8 cellular contexts compared by ENCODE assay signal in the genomic region with DNA sequence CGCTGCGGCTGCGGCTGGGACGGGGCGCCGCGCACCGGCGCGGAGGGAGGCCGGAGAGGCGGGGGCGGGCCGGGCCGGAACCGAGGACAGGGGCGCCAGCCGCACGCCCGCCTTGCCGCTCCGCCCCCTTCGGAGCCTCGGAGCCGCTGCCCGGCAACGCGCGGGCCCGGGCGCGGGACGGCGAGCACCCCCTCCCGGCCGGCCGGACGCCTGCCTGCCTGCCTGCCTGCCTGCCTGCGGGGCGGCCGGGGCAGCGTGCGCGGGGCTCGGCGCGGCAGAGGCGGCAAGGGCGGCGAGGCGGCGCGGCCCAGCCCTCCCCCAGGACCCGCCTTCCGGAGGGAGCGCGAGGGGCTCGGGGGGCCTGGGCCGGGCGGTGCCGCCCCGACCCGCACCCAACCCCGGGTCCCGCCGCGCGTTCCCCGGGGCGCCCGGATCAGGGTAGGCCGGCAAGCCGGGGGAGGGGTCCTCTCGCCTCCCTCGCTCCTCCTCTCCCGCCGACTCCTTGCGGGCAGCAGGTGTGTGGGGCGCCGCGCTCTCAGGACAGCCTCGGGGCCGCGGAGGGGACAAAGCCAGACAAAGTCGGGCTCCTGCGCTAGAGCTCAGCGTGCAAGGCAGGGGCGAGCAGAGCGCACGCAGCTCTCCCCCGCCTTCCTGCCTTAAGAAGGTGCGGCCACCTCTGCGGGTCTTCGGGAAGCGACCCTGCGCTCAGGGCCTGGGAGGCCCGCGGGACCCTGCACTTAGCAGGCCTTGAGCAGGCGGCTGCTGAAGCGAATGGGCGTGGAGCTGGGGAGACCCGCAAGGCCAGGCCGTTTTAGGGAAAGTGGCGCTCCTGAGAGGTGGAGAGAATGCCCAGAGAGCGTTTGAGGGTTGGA. TPM values are rescaled to one million over a fixed set of nuclear protein-coding genes. Genes with fewer than 3 reads are reported as not detected.
DNase-seq lines count a peak whose midpoint lies in the region; ATAC-seq and TF ChIP-seq lines count a peak whose summit lies in the region.

Gene KIAA1549 (minus strand): TSS at position 58 of the 872 bp plus-strand sequence. CDS start 120 bp downstream, outside the sequence.

- WGBS in suprapubic skin: 14% methylated on average over 16 of the region's 105 CpGs

- peak within 1 kb of the TSS; percentile 73 to 92 (median 84) for H3K9ac ChIP-seq in BLaER1 treated with 17β-estradiol and CSF1 and Interleukin-3, amounts not matched to agents 10 nM and 100 nM
- H3K9ac ChIP-seq in fibroblast of lung (ENCODE audit: insufficient read depth, low read length): peak within 1 kb of the TSS; percentile 42

- peaks cover 53% of the 10 kb centered on the region for H3K27me3 Mint-ChIP-seq in activated T-cell treated with anti-CD3 and anti-CD28 coated beads, Interleukin-2, amount 50 U/mL, for 72 hours (ENCODE audit: low read depth)
- peaks cover 41 to 46% of the 10 kb centered on the region in 2 donors for H3K27me3 Mint-ChIP-seq in natural killer cell (ENCODE audit: low read depth in 2 of 2)

- H3K4me3 Mint-ChIP-seq in activated T-cell treated with anti-CD3 and anti-CD28 coated beads, Interleukin-2, amount 50 U/mL, for 72 hours: peak within 1 kb of the TSS; percentile 92 to 93
- H3K4me3 Mint-ChIP-seq in natural killer cell: peak within 1 kb of the TSS; percentile 95

- no peak for TF ChIP-seq CTCF in fibroblast of lung (conservative IDR thresholded peaks at IDR 0.05 in 1 of 2, IDR thresholded peaks at IDR 0.05 in 1 of 2; ENCODE audit: low read depth in 1 of 2, low read length in 2 of 2)
- no peak for TF ChIP-seq CTCF in natural killer cell (IDR thresholded peaks at IDR 0.05)
- peak in 1 of 2 donors; percentile 11 for TF ChIP-seq CTCF in suprapubic skin (IDR thresholded peaks at IDR 0.05)

- H3K27ac Mint-ChIP-seq in activated T-cell treated with anti-CD3 and anti-CD28 coated beads, Interleukin-2, amount 50 U/mL, for 72 hours: peak within 1 kb of the TSS; percentile 58
- peak within 1 kb of the TSS; percentile 43 to 71 for H3K27ac Mint-ChIP-seq in natural killer cell

- H3K4me3 ChIP-seq in BLaER1 treated with 17β-estradiol and CSF1 and Interleukin-3, amounts not matched to agents 10 nM and 100 nM: peak within 1 kb of the TSS; percentile 76 to 94 (median 84)
- H3K4me3 ChIP-seq in fibroblast of lung (replicated peaks in 1 of 4; ENCODE audit: control extremely low read depth in 1 of 4, insufficient read depth in 1 of 4, low read depth in 3 of 4, low read length in 4 of 4) (peak within 1 kb of the TSS; percentile 30 to 79 (median 57)), suprapubic skin (peak within 1 kb of the TSS; percentile 59)

- H3K4me1 Mint-ChIP-seq in activated T-cell treated with anti-CD3 and anti-CD28 coated beads, Interleukin-2, amount 50 U/mL, for 72 hours (ENCODE audit: low read depth): peaks cover 22% of the 10 kb centered on the region
- H3K4me1 Mint-ChIP-seq in natural killer cell: peaks cover 9 to 21% of the 10 kb centered on the region in 2 donors

- intact Hi-C loops in natural killer cell (cut with micrococcal nuclease): no loop called here

- peak within 1 kb of the TSS in 10 of 11 experiments; percentile 57 to 79 (median 71); a peak in 20 of 22 replicates for H3K27ac ChIP-seq in BLaER1 treated with 17β-estradiol and CSF1 and Interleukin-3, amounts not matched to agents 10 nM and 100 nM
- H3K27ac ChIP-seq in fibroblast of lung (ENCODE audit: insufficient read depth, low read length) (no peak within 1 kb of the TSS), suprapubic skin (peak within 1 kb of the TSS; percentile 45)

- no peak for TF ChIP-seq EP300 in suprapubic skin (IDR thresholded peaks at IDR 0.05)

- no peaks in the 10 kb centered on the region for H3K79me2 ChIP-seq in fibroblast of lung (ENCODE audit: control insufficient read depth, insufficient read depth, low read length)

- H3K36me3 ChIP-seq in BLaER1 treated with 17β-estradiol and CSF1 and Interleukin-3, amounts not matched to agents 10 nM and 100 nM: no peaks in the 10 kb centered on the region
- H3K36me3 ChIP-seq in fibroblast of lung (ENCODE audit: control insufficient read depth, insufficient read depth, low read length) (no peaks in the 10 kb centered on the region), suprapubic skin (no peaks in the 10 kb centered on the region)

- peaks cover 10 to 25% (median 17%) of the 10 kb centered on the region in 10 experiments for H3K4me1 ChIP-seq in BLaER1 treated with 17β-estradiol and CSF1 and Interleukin-3, amounts not matched to agents 10 nM and 100 nM
- H3K4me1 ChIP-seq in fibroblast of lung (ENCODE audit: control insufficient read depth, extremely low read depth, insufficient read depth, low read length) (peaks cover 3% of the 10 kb centered on the region), suprapubic skin (peaks cover 19% of the 10 kb centered on the region)

- no peaks in the 10 kb centered on the region for H3K9me3 ChIP-seq in BLaER1 treated with 17β-estradiol and CSF1 and Interleukin-3, amounts not matched to agents 10 nM and 100 nM (replicated peaks in 1 of 11)
- no peaks in the 10 kb centered on the region for H3K9me3 ChIP-seq in fibroblast of lung (ENCODE audit: control insufficient read depth, insufficient read depth, low read depth, low read length)
- H3K9me3 ChIP-seq in suprapubic skin: no peaks in the 10 kb centered on the region

- ATAC-seq in GM19043 (IDR thresholded peaks at IDR 0.05; ENCODE audit: low read depth, unreplicated experiment) (peak; percentile 84), HG03280 (IDR thresholded peaks at IDR 0.05; ENCODE audit: unreplicated experiment) (peak; percentile 83), natural killer cell (peak; percentile 80 to 88 (median 87))
- peak; percentile 93 for ATAC-seq in activated T-cell treated with anti-CD3 and anti-CD28 coated beads, Interleukin-2, amount 50 U/mL, for 72 hours (replicated peaks in 1 of 2)

- no peaks in the 10 kb centered on the region for H3K9me3 Mint-ChIP-seq in activated T-cell treated with anti-CD3 and anti-CD28 coated beads, Interleukin-2, amount 50 U/mL, for 72 hours
- H3K9me3 Mint-ChIP-seq in natural killer cell: no peaks in the 10 kb centered on the region

- H2AFZ ChIP-seq in fibroblast of lung (ENCODE audit: low read length): peak within 1 kb of the TSS; percentile 43

- peak; percentile 26 for DNase-seq in NOMO-1 treated with DMSO at 0.1 percent for 48 hours (lab: John Stamatoyannopoulos, UW; ENCODE audit: unreplicated experiment)
- peak; percentile 76 to 80 for DNase-seq in activated T-cell treated with anti-CD3 and anti-CD28 coated beads, Interleukin-2, amount 50 U/mL, for 72 hours
- peak; percentile 57 to 68 for DNase-seq in fibroblast of lung (ENCODE audit: low read depth in 2 of 2)
- DNase-seq in natural killer cell: peak; percentile 44
- DNase-seq in suprapubic skin (ENCODE audit: low spot score in 2 of 2): no peak

- peaks cover 4 to 24% (median 17%) of the 10 kb centered on the region in 11 experiments; a peak in 17 of 22 replicates for H3K27me3 ChIP-seq in BLaER1 treated with 17β-estradiol and CSF1 and Interleukin-3, amounts not matched to agents 10 nM and 100 nM
- H3K27me3 ChIP-seq in fibroblast of lung (ENCODE audit: control insufficient read depth, insufficient read depth, low read length) (no peaks in the 10 kb centered on the region), suprapubic skin (peaks cover 9% of the 10 kb centered on the region)

- H4K20me1 ChIP-seq in BLaER1 treated with 17β-estradiol and CSF1 and Interleukin-3, amounts not matched to agents 10 nM and 100 nM: peaks cover 0 to 16% (median 0%) of the 10 kb centered on the region in 11 experiments; a peak in 6 of 22 replicates
- no peaks in the 10 kb centered on the region for H4K20me1 ChIP-seq in fibroblast of lung (ENCODE audit: control insufficient read depth, extremely low read depth, insufficient read depth, low read length)

- no peak for TF ChIP-seq POLR2A in suprapubic skin (IDR thresholded peaks at IDR 0.05)

- peak within 1 kb of the TSS; percentile 86 to 99 (median 96) for H3K4me2 ChIP-seq in BLaER1 treated with 17β-estradiol and CSF1 and Interleukin-3, amounts not matched to agents 10 nM and 100 nM
- peak within 1 kb of the TSS; percentile 92 for H3K4me2 ChIP-seq in fibroblast of lung (ENCODE audit: extremely low read depth, insufficient read depth, low read length)

- no peaks in the 10 kb centered on the region for H3K36me3 Mint-ChIP-seq in activated T-cell treated with anti-CD3 and anti-CD28 coated beads, Interleukin-2, amount 50 U/mL, for 72 hours (ENCODE audit: insufficient read depth in 2 of 2)
- no peaks in the 10 kb centered on the region for H3K36me3 Mint-ChIP-seq in natural killer cell

RNA-seq across cellular contexts. Expression of gene KIAA1549, which starts in this region (rescaled TPM):
- total RNA-seq in activated T-cell treated with anti-CD3 and anti-CD28 coated beads, Interleukin-2, amount 50 U/mL, for 72 hours: 1 to 10 TPM in 1 of 2 donors, under 1 TPM in 1; 0.93 to 1.7 TPM
- total RNA-seq in fibroblast of lung (0.66 and 0.77 TPM in 2 replicates), natural killer cell (under 1 TPM; 0.08 to 0.09 (median 0.09) TPM), suprapubic skin (1 to 10 TPM in 3 of 4 donors, under 1 TPM in 1; 0.83 to 2.1 (median 1.5) TPM)
- polyA plus RNA-seq in fibroblast of lung: 0.48 and 1.5 TPM in 2 replicates
- 1.1 and 2.3 TPM in 2 replicates for polyA plus RNA-seq in fibroblast of lung (2012)
- polyA minus RNA-seq in fibroblast of lung (ENCODE audit: low replicate concordance): 4.2 and 7.1 TPM in 2 replicates

Comparison
In these comparisons a context has a peak if more than half of its experiments do, and no peak if none do; other contexts are left out.
1. Peak in DNase-seq and ATAC-seq in natural killer cell; RNA of the gene not detected or under 1 TPM.
2. DNase-seq: peak in NOMO-1 treated with DMSO at 0.1 percent for 48 hours (single experiment), activated T-cell treated with anti-CD3 and anti-CD28 coated beads, Interleukin-2, amount 50 U/mL, for 72 hours (2 of 2) and fibroblast of lung (2 of 2); none in suprapubic skin (0 of 2).
3. Peak in every context shown above with its lines, with median percentiles within 50 percentile points of each other: H3K4me3 ChIP-seq and ATAC-seq.